In genomic region chr9:87157366-87158031, GRCh38 we compare ENCODE assay signal across 22 cellular contexts.
DNase-seq lines count a peak whose midpoint lies in the region; ATAC-seq and TF ChIP-seq lines count a peak whose summit lies in the region.
"Had no signal": no experiment of that assay in that cellular context is flagged by ENCODE, and none has a peak within 500 bp of the region (broad histone marks: within the 10 kb centered on the region; RNA-seq: fewer than 3 reads in every experiment).

No MANE protein-coding gene starts in this region.

- H3K9me3 ChIP-seq in right cardiac atrium (ENCODE audit: control insufficient read depth, low read length): no peaks in the 10 kb centered on the region
- H3K9me3 ChIP-seq in thyroid gland: no peaks in the 10 kb centered on the region
- H3K9me3 ChIP-seq: lower lobe of right lung, transverse colon had no signal

- TF ChIP-seq CTCF in astrocyte of the cerebellum (IDR thresholded peaks at IDR 0.05; ENCODE audit: low read depth, low read length, missing control alignments) (no peak), thyroid gland (IDR thresholded peaks at IDR 0.05) (no peak)

- H3K4me3 ChIP-seq in right cardiac atrium (ENCODE audit: low read length) (no peak overlapping the region), astrocyte of the cerebellum (ENCODE audit: low read depth, low read length) (no peak overlapping the region), thyroid gland (replicated peaks in 1 of 3) (no peak overlapping the region)
- H3K4me3 ChIP-seq: lower lobe of right lung, transverse colon had no signal

- DNase-seq in left ventricle myocardium superior: no peak
- no peak for DNase-seq in right cardiac atrium
- DNase-seq in astrocyte of the cerebellum (ENCODE audit: low read depth): peak; percentile 50
- DNase-seq in left kidney (ENCODE audit: low read depth, low spot score): peak; percentile 81
- DNase-seq in thyroid gland: peak; percentile 54 to 71
- DNase-seq in HPDE6-E6E7 (ENCODE audit: extremely low spot score): no peak
- no peak for DNase-seq in putamen (ENCODE audit: low spot score)
- DNase-seq in GM19240 (ENCODE audit: insufficient read length, low spot score): no peak
- DNase-seq: activated B cell treated with CpG ODN at 0.5 μM for 24 hours; activated CD8-positive, alpha-beta T cell treated with anti-CD3 and anti-CD28 coated beads for 36 hours; activated T-cell treated with anti-CD3 and anti-CD28 coated beads, Interleukin-2, amount 50 U/mL, for 24 hours; brain microvascular endothelial cell; C1 segment of cervical spinal cord; GDM1; glutamatergic neuron; lower lobe of right lung; NCI-H1436 treated with DMSO at 0.1 percent for 48 hours; NCI-H446 treated with DMSO at 0.1 percent for 48 hours; posterior cingulate gyrus; SHP77; stimulated activated CD4-positive, alpha-beta T cell treated with anti-CD3 and anti-CD28 coated beads, Interleukin-12 subunit alpha, Interleukin-12 subunit beta, amount 100 ng/mL, for 4 hours; transverse colon had no signal

- in situ Hi-C loops in astrocyte of the cerebellum (cut with HindIII; ENCODE audit: low sequenced_read_pairs): no loop called here

- 80% methylated on average over 10 of the region's 10 CpGs for WGBS in right cardiac atrium
- 68 to 71% methylated on average over 10 of the region's 10 CpGs for WGBS in thyroid gland, 2 donors

- H3K36me3 ChIP-seq in thyroid gland: no peaks in the 10 kb centered on the region
- H3K36me3 ChIP-seq: brain microvascular endothelial cell, lower lobe of right lung, transverse colon had no signal

- TF ChIP-seq POLR2A in thyroid gland (IDR thresholded peaks at IDR 0.05): no peak

- H3K27ac ChIP-seq in right cardiac atrium (ENCODE audit: low read length): no peak overlapping the region
- H3K27ac ChIP-seq in thyroid gland: no peak overlapping the region
- H3K27ac ChIP-seq: brain microvascular endothelial cell, lower lobe of right lung, transverse colon had no signal

- intact Hi-C loops in left ventricle myocardium superior (cut with micrococcal nuclease): no loop called here
- intact Hi-C loops in right cardiac atrium (cut with DNase I): no loop called here
- intact Hi-C loops in thyroid gland (cut with DNase I): no loop called here

- no peaks in the 10 kb centered on the region for H3K27me3 ChIP-seq in right cardiac atrium (ENCODE audit: control insufficient read depth, insufficient read depth)
- no peaks in the 10 kb centered on the region for H3K27me3 ChIP-seq in thyroid gland
- H3K27me3 ChIP-seq: brain microvascular endothelial cell, transverse colon had no signal

- ATAC-seq in left ventricle myocardium superior: peak; percentile 74
- ATAC-seq in right cardiac atrium: no peak
- ATAC-seq: activated CD8-positive, alpha-beta T cell treated with anti-CD3 and anti-CD28 coated beads for 36 hours; lower lobe of right lung had no signal

- H3K4me1 ChIP-seq in right cardiac atrium (ENCODE audit: control insufficient read depth, insufficient read depth, low read length) (no peaks in the 10 kb centered on the region), thyroid gland (peaks cover 11 to 15% of the 10 kb centered on the region in 2 donors)
- H3K4me1 ChIP-seq: lower lobe of right lung had no signal

Comparison
In these comparisons a context has a peak if more than half of its experiments do, and no peak if none do; other contexts are left out.
1. DNase-seq: peak in astrocyte of the cerebellum (single experiment), left kidney (single experiment) and thyroid gland (2 of 2); none in left ventricle myocardium superior (single experiment), right cardiac atrium (0 of 3), HPDE6-E6E7 (single experiment), putamen (single experiment) and GM19240 (single experiment).